Comparison of ENCODE assay signal across 12 cellular contexts in genomic region chr1:41805771-41806471, GRCh38.
DNase-seq lines count a peak whose midpoint lies in the region; ATAC-seq lines count a peak whose summit lies in the region.
"Had no signal": no experiment of that assay in that cellular context is flagged by ENCODE, and none has a peak within 500 bp of the region (broad histone marks: within the 10 kb centered on the region; RNA-seq: fewer than 3 reads in every experiment).

No MANE protein-coding gene starts in this region.

- peak; percentile 67 for ATAC-seq in activated T-cell treated with anti-CD3 and anti-CD28 coated beads, Interleukin-2, amount 50 U/mL, for 72 hours (replicated peaks in 1 of 2)
- ATAC-seq in natural killer cell treated with Interleukin-12 subunit alpha and Interleukin-12 subunit beta and Interleukin-15 and Interleukin-18, amount 100 ng/mL, for 72 hours: no peak
- peak; percentile 73 for ATAC-seq in stimulated activated naive CD8-positive, alpha-beta T cell treated with anti-CD3 and anti-CD28 coated beads, Interleukin-15, amount 100 ng/mL, for 72 hours
- no peak for ATAC-seq in GM21390 (IDR thresholded peaks at IDR 0.05; ENCODE audit: unreplicated experiment)

- H3K36me3 Mint-ChIP-seq in activated T-cell treated with anti-CD3 and anti-CD28 coated beads, Interleukin-2, amount 50 U/mL, for 72 hours (ENCODE audit: insufficient read depth in 2 of 2): no peaks in the 10 kb centered on the region
- H3K36me3 Mint-ChIP-seq in natural killer cell treated with Interleukin-12 subunit alpha and Interleukin-12 subunit beta and Interleukin-15 and Interleukin-18, amount 100 ng/mL, for 72 hours: no peaks in the 10 kb centered on the region

- H3K27me3 Mint-ChIP-seq in activated T-cell treated with anti-CD3 and anti-CD28 coated beads, Interleukin-2, amount 50 U/mL, for 72 hours (ENCODE audit: low read depth): no peaks in the 10 kb centered on the region
- no peaks in the 10 kb centered on the region for H3K27me3 Mint-ChIP-seq in natural killer cell treated with Interleukin-12 subunit alpha and Interleukin-12 subunit beta and Interleukin-15 and Interleukin-18, amount 100 ng/mL, for 72 hours
- H3K27me3 Mint-ChIP-seq in stimulated activated naive CD8-positive, alpha-beta T cell treated with anti-CD3 and anti-CD28 coated beads, Interleukin-15, amount 100 ng/mL, for 72 hours: no peaks in the 10 kb centered on the region

- peak; percentile 79 for DNase-seq in activated effector memory CD4-positive, alpha-beta T cell treated with anti-CD3 and anti-CD28 coated beads, Interleukin-2, amount 50 U/mL, for 16 hours
- no peak for DNase-seq in activated effector memory CD4-positive, alpha-beta T cell treated with Interleukin-2 at 50 U/mL for 16 hours
- DNase-seq in activated T-cell treated with anti-CD3 and anti-CD28 coated beads, Interleukin-2, amount 50 U/mL, for 72 hours: peak; percentile 40 to 46
- DNase-seq in natural killer cell treated with Interleukin-12 subunit alpha and Interleukin-12 subunit beta and Interleukin-15 and Interleukin-18, amount 100 ng/mL, for 72 hours (ENCODE audit: low spot score): no peak
- DNase-seq in stimulated activated naive CD8-positive, alpha-beta T cell treated with anti-CD3 and anti-CD28 coated beads, Interleukin-15, amount 100 ng/mL, for 72 hours: peak in 1 of 2 donors; percentile 40
- no peak for DNase-seq in cortex of kidney (lab: John Stamatoyannopoulos, UW)
- no peak for DNase-seq in amygdala (lab: John Stamatoyannopoulos, UW)
- DNase-seq: HFFc6, KG1, mesendoderm, NCI-H1930 had no signal

- peak overlapping the region; percentile 63 to 80 for H3K4me3 Mint-ChIP-seq in activated T-cell treated with anti-CD3 and anti-CD28 coated beads, Interleukin-2, amount 50 U/mL, for 72 hours
- H3K4me3 Mint-ChIP-seq in natural killer cell treated with Interleukin-12 subunit alpha and Interleukin-12 subunit beta and Interleukin-15 and Interleukin-18, amount 100 ng/mL, for 72 hours: peak overlapping the region; percentile 66
- peak overlapping the region; percentile 13 to 69 for H3K4me3 Mint-ChIP-seq in stimulated activated naive CD8-positive, alpha-beta T cell treated with anti-CD3 and anti-CD28 coated beads, Interleukin-15, amount 100 ng/mL, for 72 hours
- H3K4me3 Mint-ChIP-seq: HFFc6 had no signal

- no peaks in the 10 kb centered on the region for H3K9me3 Mint-ChIP-seq in activated T-cell treated with anti-CD3 and anti-CD28 coated beads, Interleukin-2, amount 50 U/mL, for 72 hours
- H3K9me3 Mint-ChIP-seq in natural killer cell treated with Interleukin-12 subunit alpha and Interleukin-12 subunit beta and Interleukin-15 and Interleukin-18, amount 100 ng/mL, for 72 hours: no peaks in the 10 kb centered on the region
- no peaks in the 10 kb centered on the region for H3K9me3 Mint-ChIP-seq in stimulated activated naive CD8-positive, alpha-beta T cell treated with anti-CD3 and anti-CD28 coated beads, Interleukin-15, amount 100 ng/mL, for 72 hours
- H3K9me3 Mint-ChIP-seq: HFFc6 had no signal

- peaks cover 91% of the 10 kb centered on the region for H3K4me1 Mint-ChIP-seq in activated T-cell treated with anti-CD3 and anti-CD28 coated beads, Interleukin-2, amount 50 U/mL, for 72 hours (ENCODE audit: low read depth)
- peaks cover 67 to 78% of the 10 kb centered on the region in 2 donors for H3K4me1 Mint-ChIP-seq in natural killer cell treated with Interleukin-12 subunit alpha and Interleukin-12 subunit beta and Interleukin-15 and Interleukin-18, amount 100 ng/mL, for 72 hours (ENCODE audit: low read depth in 2 of 2)
- H3K4me1 Mint-ChIP-seq in stimulated activated naive CD8-positive, alpha-beta T cell treated with anti-CD3 and anti-CD28 coated beads, Interleukin-15, amount 100 ng/mL, for 72 hours: peaks cover 91% of the 10 kb centered on the region

- H3K27ac Mint-ChIP-seq in activated T-cell treated with anti-CD3 and anti-CD28 coated beads, Interleukin-2, amount 50 U/mL, for 72 hours: peak overlapping the region; percentile 63
- H3K27ac Mint-ChIP-seq in natural killer cell treated with Interleukin-12 subunit alpha and Interleukin-12 subunit beta and Interleukin-15 and Interleukin-18, amount 100 ng/mL, for 72 hours: peak overlapping the region; percentile 66 to 75
- peak overlapping the region; percentile 36 to 69 for H3K27ac Mint-ChIP-seq in stimulated activated naive CD8-positive, alpha-beta T cell treated with anti-CD3 and anti-CD28 coated beads, Interleukin-15, amount 100 ng/mL, for 72 hours
- H3K27ac Mint-ChIP-seq: HFFc6 had no signal

Comparison
In these comparisons a context has a peak if more than half of its experiments do, and no peak if none do; other contexts are left out.
1. DNase-seq: peak in activated effector memory CD4-positive, alpha-beta T cell treated with anti-CD3 and anti-CD28 coated beads, Interleukin-2, amount 50 U/mL, for 16 hours (single experiment) and activated T-cell treated with anti-CD3 and anti-CD28 coated beads, Interleukin-2, amount 50 U/mL, for 72 hours (2 of 2); none in activated effector memory CD4-positive, alpha-beta T cell treated with Interleukin-2 at 50 U/mL for 16 hours (single experiment), natural killer cell treated with Interleukin-12 subunit alpha and Interleukin-12 subunit beta and Interleukin-15 and Interleukin-18, amount 100 ng/mL, for 72 hours (single experiment), cortex of kidney (single experiment) and amygdala (0 of 56).
2. ATAC-seq: peak in activated T-cell treated with anti-CD3 and anti-CD28 coated beads, Interleukin-2, amount 50 U/mL, for 72 hours (2 of 2) and stimulated activated naive CD8-positive, alpha-beta T cell treated with anti-CD3 and anti-CD28 coated beads, Interleukin-15, amount 100 ng/mL, for 72 hours (single experiment); none in natural killer cell treated with Interleukin-12 subunit alpha and Interleukin-12 subunit beta and Interleukin-15 and Interleukin-18, amount 100 ng/mL, for 72 hours (0 of 2) and GM21390 (single experiment).
3. Peak in every context shown above with its lines, with median percentiles within 50 percentile points of each other: H3K27ac Mint-ChIP-seq and H3K4me3 Mint-ChIP-seq.